8 cellular contexts compared by ENCODE assay signal in genomic region chr4:13484045-13484748, GRCh38. TPM values are rescaled to one million over a fixed set of nuclear protein-coding genes. Genes with fewer than 3 reads are reported as not detected.
A peak's percentile ranks its signal among the peaks of the same experiment; 100 is the strongest.
DNase-seq lines count a peak whose midpoint lies in the region; ATAC-seq and TF ChIP-seq lines count a peak whose summit lies in the region.

TSS of gene RAB28 (minus strand) at chr4:13484340.

- peak in 3 of 4 donors; percentile 43 to 73 (median 55) for TF ChIP-seq POLR2A in upper lobe of left lung (IDR thresholded peaks at IDR 0.05)

- DNase-seq in NCI-H187 (lab: John Stamatoyannopoulos, UW) (peak; percentile 91 to 97), T-helper 17 cell (peak; percentile 86 to 93 (median 91)), amygdala (lab: John Stamatoyannopoulos, UW) (peak; percentile 68 to 100 (median 95)), left cardiac atrium (peak; percentile 95), posterior vena cava (ENCODE audit: low spot score) (peak; percentile 98), upper lobe of left lung (peak; percentile 96 to 99)

- 1% methylated on average over 24 to 53 of the region's 68 CpGs for WGBS in upper lobe of left lung, 2 donors

- no peaks in the 10 kb centered on the region for H3K27me3 ChIP-seq in upper lobe of left lung

- H3K4me1 Mint-ChIP-seq in T-helper 17 cell, result peaks cover 16% of the 10 kb centered on the region

- H3K36me3 ChIP-seq in upper lobe of left lung, result no peaks in the 10 kb centered on the region

- H3K9me3 ChIP-seq in T-helper 17 cell (ENCODE audit: control insufficient read depth, low read length, poor library complexity, severe bottlenecking), result no peaks in the 10 kb centered on the region
- H3K9me3 ChIP-seq in upper lobe of left lung, result no peaks in the 10 kb centered on the region

- H3K4me3 ChIP-seq in upper lobe of left lung, result peak within 1 kb of the TSS; percentile 84 to 98 (median 92)

- peaks cover 2% of the 10 kb centered on the region for H3K36me3 Mint-ChIP-seq in T-helper 17 cell (ENCODE audit: low read depth)

- H3K27ac ChIP-seq in upper lobe of left lung, result peak within 1 kb of the TSS; percentile 87 to 96 (median 93)

- intact Hi-C loops in left cardiac atrium (cut with DNase I), result no loop called here
- intact Hi-C loops in posterior vena cava (cut with DNase I), result no loop called here

- peak within 1 kb of the TSS; percentile 98 for H3K27ac Mint-ChIP-seq in T-helper 17 cell

- peak within 1 kb of the TSS; percentile 93 for H3K4me3 Mint-ChIP-seq in T-helper 17 cell

- TF ChIP-seq CTCF in upper lobe of left lung (IDR thresholded peaks at IDR 0.05), result peak in 1 of 6 experiments; percentile 3

- peaks cover 14 to 32% (median 17%) of the 10 kb centered on the region in 4 donors for H3K4me1 ChIP-seq in upper lobe of left lung

- H3K27me3 Mint-ChIP-seq in T-helper 17 cell, result peaks cover 9% of the 10 kb centered on the region

- TF ChIP-seq EP300 in upper lobe of left lung (IDR thresholded peaks at IDR 0.05), result peak in 1 of 4 donors; percentile 1

- ATAC-seq in GM18502 (IDR thresholded peaks at IDR 0.05; ENCODE audit: poor library complexity, unreplicated experiment) (peak; percentile 98), HG02943 (IDR thresholded peaks at IDR 0.05; ENCODE audit: low read depth, unreplicated experiment) (peak; percentile 98), T-helper 17 cell (peak; percentile 91), left cardiac atrium (peak; percentile 99), upper lobe of left lung (ENCODE audit: low FRiP score in 2 of 2) (peak; percentile 99 to 100)

RNA-seq across cellular contexts. Expression of gene RAB28, which starts in this region (rescaled TPM):
- total RNA-seq in T-helper 17 cell (1 to 10 TPM; 8.4 to 8.9 TPM), left cardiac atrium (10 to 100 TPM; 15.9 to 18.5 TPM), posterior vena cava (10 to 100 TPM; 13.9 TPM), upper lobe of left lung (10 to 100 TPM in 4 of 6 donors, 1 to 10 TPM in 2; 7.3 to 19.5 (median 16.6) TPM)

Comparison
In these comparisons a context has a peak if more than half of its experiments do, and no peak if none do; other contexts are left out.
1. Peak in every context shown above with its lines: DNase-seq, ATAC-seq, H3K4me3 ChIP-seq and H3K27ac ChIP-seq.